Comparison of ENCODE assay signal across 8 cellular contexts in the genomic region with DNA sequence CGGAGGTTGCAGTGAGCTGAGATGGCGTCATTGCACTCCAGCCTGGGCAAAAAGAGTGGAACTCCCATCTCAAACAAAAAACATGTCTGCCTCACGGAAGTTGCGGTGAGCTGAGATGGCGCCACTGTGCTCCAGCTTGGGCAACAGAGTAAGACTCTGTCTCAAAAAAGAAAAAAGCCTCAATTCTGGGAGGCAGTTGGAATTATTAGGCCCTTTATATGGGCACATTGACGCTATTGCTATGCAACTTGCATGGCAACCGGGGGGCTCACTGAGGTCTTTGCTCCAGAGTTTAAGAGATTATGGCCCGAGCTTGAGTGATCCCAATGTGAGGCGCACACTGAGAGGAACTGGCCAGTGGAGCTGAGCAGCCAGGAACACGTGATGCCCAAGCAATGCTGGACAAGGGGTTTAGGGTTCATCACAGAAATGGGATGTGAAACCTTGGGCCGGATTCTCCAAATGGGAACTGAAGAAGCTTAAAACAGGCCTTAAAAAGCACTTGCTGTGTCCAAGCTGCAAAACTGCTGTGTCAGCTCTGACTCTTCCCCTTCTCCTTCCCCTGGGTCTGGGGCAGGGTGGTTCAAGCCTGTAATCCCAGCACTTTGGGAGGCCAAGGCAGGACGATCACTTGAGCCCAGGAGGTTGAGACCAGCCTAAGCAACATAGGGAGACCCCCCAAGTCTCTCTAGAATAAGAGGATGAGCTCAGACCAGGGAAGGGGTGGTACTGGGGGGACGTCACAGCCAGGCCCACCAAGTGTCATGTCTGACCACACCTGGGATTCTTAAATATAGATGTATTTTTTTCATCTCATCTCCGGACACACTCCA. TPM values are rescaled to one million over a fixed set of nuclear protein-coding genes. Genes with fewer than 3 reads are reported as not detected.
DNase-seq lines count a peak whose midpoint lies in the region; ATAC-seq, FAIRE-seq and TF ChIP-seq lines count a peak whose summit lies in the region.

No MANE protein-coding gene starts in this region.

- H3K9me2 ChIP-seq in PC-9 (ENCODE audit: insufficient read depth), result no peaks in the 10 kb centered on the region

- H3K27ac ChIP-seq in PC-9, result peak overlapping the region; percentile 37

- no peak for DNase-seq in GM19239 (ENCODE audit: insufficient read length, low spot score)
- peak in 1 of 2 experiments; percentile 38 for DNase-seq in PC-9
- no peak for DNase-seq in epithelial cell of proximal tubule (ENCODE audit: low read depth)
- no peak for DNase-seq in omental fat pad (ENCODE audit: low spot score)
- no peak for DNase-seq in epidermal melanocyte (ENCODE audit: insufficient read length, low spot score)
- DNase-seq in NCI-H1105 (lab: John Stamatoyannopoulos, UW), result no peak

- H3K36me3 ChIP-seq in PC-9 (ENCODE audit: low read depth), result peaks cover 18% of the 10 kb centered on the region

- intact Hi-C loops in PC-9 (cut with micrococcal nuclease; ENCODE audit: unreplicated experiment), result loop anchor here (5.0 to 10.0 kb wide), 2 partner anchors 320 to 483 kb away; a partner anchor contains a TSS

- peaks cover 33% of the 10 kb centered on the region for H3K79me2 ChIP-seq in PC-9 (ENCODE audit: low read depth)

- peak overlapping the region; percentile 84; the same call in 1 of the 2 replicates for H3K4me3 ChIP-seq in PC-9
- peak overlapping the region; percentile 96 for H3K4me3 ChIP-seq in epithelial cell of proximal tubule (ENCODE audit: low read depth, low read length)

- H3K9me3 ChIP-seq in PC-9 (ENCODE audit: insufficient read depth, low read depth), result no peaks in the 10 kb centered on the region

- ATAC-seq in omental fat pad (ENCODE audit: low FRiP score) (peak; percentile 1), HG03460 (IDR thresholded peaks at IDR 0.05; ENCODE audit: unreplicated experiment) (no peak), HG03039 (IDR thresholded peaks at IDR 0.05; ENCODE audit: unreplicated experiment) (no peak)

- no peaks in the 10 kb centered on the region for H3K27me3 ChIP-seq in PC-9 (ENCODE audit: insufficient read depth, low read depth)

- peak; percentile 64 for FAIRE-seq in GM19239 (lab: Jason Lieb, UNC)

- H3F3A ChIP-seq in PC-9 (ENCODE audit: insufficient read depth, low read depth), result peaks cover 69% of the 10 kb centered on the region

- H4K20me1 ChIP-seq in PC-9 (ENCODE audit: insufficient read depth), result peaks cover 22% of the 10 kb centered on the region

- POLR2A ChIA-PET in PC-9 (lab: Charles Lee; ENCODE audit: unreplicated experiment), result interaction anchor here (0.5 to 1.0 kb wide), 10 partner anchors 12 to 317 kb away, joined by 3 to 17 read pairs (median 4); a partner anchor contains a TSS

- CTCF ChIA-PET in PC-9 (lab: Charles Lee), result no interaction called here

- H2AFZ ChIP-seq in PC-9, result no peak overlapping the region

- TF ChIP-seq CTCF in PC-9 (conservative IDR thresholded peaks at IDR 0.05), result no peak
- TF ChIP-seq CTCF in epithelial cell of proximal tubule (conservative IDR thresholded peaks at IDR 0.05; ENCODE audit: low read depth, low read length), result no peak
- no peak for TF ChIP-seq CTCF in omental fat pad (IDR thresholded peaks at IDR 0.05)

- peaks cover 28% of the 10 kb centered on the region for H3K4me1 ChIP-seq in PC-9 (replicated peaks; ENCODE audit: insufficient read depth)

- H3K4me2 ChIP-seq in PC-9, result peak overlapping the region; percentile 84

- no TSS peak for BruUV-seq in PC-9 (replicated peaks; lab: Mats Ljungman, UMichigan)

RNA-seq across cellular contexts. Expression of a gene that starts 2.5 kb away (rescaled TPM):
- 3,402 and 3,822 TPM in 2 replicates for total RNA-seq in PC-9 (2021)
- total RNA-seq in epithelial cell of proximal tubule, result 1,293 and 2,420 TPM in 2 replicates
- 1,000 to 10,000 TPM; 6,104 to 9,580 (median 8,850) TPM for total RNA-seq in omental fat pad

RNA-seq across cellular contexts. Expression of a gene that starts 12.9 kb away (rescaled TPM):
- 140 and 198 TPM in 2 replicates for total RNA-seq in PC-9 (2021)
- 173 and 179 TPM in 2 replicates for total RNA-seq in epithelial cell of proximal tubule
- total RNA-seq in omental fat pad, result 10 to 100 TPM; 26.4 to 64.2 (median 37.3) TPM

RNA-seq across cellular contexts. Expression of a gene that starts 25.5 kb away (rescaled TPM):
- 47.5 and 54.2 TPM in 2 replicates for total RNA-seq in PC-9 (2021)
- total RNA-seq in epithelial cell of proximal tubule, result 42.2 and 42.4 TPM in 2 replicates
- 10 to 100 TPM; 34.3 to 41.0 (median 38.8) TPM for total RNA-seq in omental fat pad

RNA-seq across cellular contexts. Expression of a gene that starts 26.1 kb away (rescaled TPM):
- 175 and 179 TPM in 2 replicates for total RNA-seq in PC-9 (2021)
- 212 and 389 TPM in 2 replicates for total RNA-seq in epithelial cell of proximal tubule
- 10 to 100 TPM; 66.3 to 83.9 (median 72.4) TPM for total RNA-seq in omental fat pad

RNA-seq across cellular contexts. Expression of a gene that starts 34.1 kb away (rescaled TPM):
- total RNA-seq in PC-9 (2021) (2.0 and 2.4 TPM in 2 replicates), epithelial cell of proximal tubule (0.07 and 0.35 TPM in 2 replicates), omental fat pad (not detected)
